1 cellular context compared by ENCODE assay signal in the genomic region with DNA sequence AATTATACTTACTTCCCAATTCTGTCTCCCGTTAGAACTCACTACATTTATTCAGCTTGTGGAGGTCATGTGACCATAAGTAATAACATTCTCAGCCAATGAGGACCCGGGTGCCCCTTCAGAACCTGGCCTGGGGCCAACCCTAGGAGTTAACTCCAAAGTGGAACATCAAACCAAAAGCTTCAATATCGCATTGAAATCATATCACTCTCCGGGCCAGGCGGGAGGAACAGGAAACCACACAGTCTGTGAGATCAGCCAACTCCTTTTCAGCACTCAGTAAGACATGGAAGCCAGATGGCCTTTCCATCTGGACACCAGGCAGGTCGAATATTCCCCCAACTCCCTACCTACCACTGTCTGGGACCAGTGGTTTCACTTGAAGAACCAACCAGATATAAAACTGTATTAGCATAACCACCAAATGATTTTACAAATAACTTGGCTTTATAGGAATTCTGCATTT.
TF ChIP-seq lines count a peak whose summit lies in the region.

No MANE protein-coding gene starts in this region.

TF ChIP-seq in SK-N-SH, 30 proteins besides CTCF, POLR2A, EP300 and RAD21 (continued from another document):
- peak; percentile 98 for TF ChIP-seq PBX3 (IDR thresholded peaks at IDR 0.05)
- TF ChIP-seq GABPA (IDR thresholded peaks at IDR 0.05; ENCODE audit: low read depth), result peak; percentile 55; the same call in 1 of the 2 replicates
- TF ChIP-seq POLR2AphosphoS5 (IDR thresholded peaks at IDR 0.05; ENCODE audit: low read depth, low read length), result peak; percentile 98
- TF ChIP-seq GATA2 (CRISPR knock-in tag; IDR thresholded peaks at IDR 0.05), result peak; percentile 79
- TF ChIP-seq, protein P1, sequence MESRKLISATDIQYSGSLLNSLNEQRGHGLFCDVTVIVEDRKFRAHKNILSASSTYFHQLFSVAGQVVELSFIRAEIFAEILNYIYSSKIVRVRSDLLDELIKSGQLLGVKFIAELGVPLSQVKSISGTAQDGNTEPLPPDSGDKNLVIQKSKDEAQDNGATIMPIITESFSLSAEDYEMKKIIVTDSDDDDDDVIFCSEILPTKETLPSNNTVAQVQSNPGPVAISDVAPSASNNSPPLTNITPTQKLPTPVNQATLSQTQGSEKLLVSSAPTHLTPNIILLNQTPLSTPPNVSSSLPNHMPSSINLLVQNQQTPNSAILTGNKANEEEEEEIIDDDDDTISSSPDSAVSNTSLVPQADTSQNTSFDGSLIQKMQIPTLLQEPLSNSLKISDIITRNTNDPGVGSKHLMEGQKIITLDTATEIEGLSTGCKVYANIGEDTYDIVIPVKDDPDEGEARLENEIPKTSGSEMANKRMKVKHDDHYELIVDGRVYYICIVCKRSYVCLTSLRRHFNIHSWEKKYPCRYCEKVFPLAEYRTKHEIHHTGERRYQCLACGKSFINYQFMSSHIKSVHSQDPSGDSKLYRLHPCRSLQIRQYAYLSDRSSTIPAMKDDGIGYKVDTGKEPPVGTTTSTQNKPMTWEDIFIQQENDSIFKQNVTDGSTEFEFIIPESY (IDR thresholded peaks at IDR 0.05; ENCODE audit: borderline replicate concordance, low read depth), result peak; percentile 88; the same call in 1 of the 2 replicates
- peak; percentile 86 for TF ChIP-seq FOXM1 (IDR thresholded peaks at IDR 0.05; ENCODE audit: low read depth)
- TF ChIP-seq EZH2phosphoT487 (IDR thresholded peaks at IDR 0.05; ENCODE audit: borderline replicate concordance, low read depth), result no peak
- peak; percentile 82 for TF ChIP-seq JUND (IDR thresholded peaks at IDR 0.05)
- TF ChIP-seq RCOR1 (IDR thresholded peaks at IDR 0.05; ENCODE audit: low read length), result peak; percentile 77
- TF ChIP-seq CHD2 (IDR thresholded peaks at IDR 0.05; ENCODE audit: low read length, partially characterized antibody), result peak; percentile 74
- peak; percentile 45; the same call in 1 of the 2 replicates for TF ChIP-seq FOSL2 (IDR thresholded peaks at IDR 0.05; ENCODE audit: borderline replicate concordance, low read depth)
- peak; percentile 32; the same call in 1 of the 2 replicates for TF ChIP-seq USF2 (IDR thresholded peaks at IDR 0.05; ENCODE audit: borderline replicate concordance, low read depth, low read length)
- TF ChIP-seq RXRA (IDR thresholded peaks at IDR 0.05; ENCODE audit: borderline replicate concordance, low read depth), result peak; percentile 84; the same call in 1 of the 2 replicates
